In the genomic region with DNA sequence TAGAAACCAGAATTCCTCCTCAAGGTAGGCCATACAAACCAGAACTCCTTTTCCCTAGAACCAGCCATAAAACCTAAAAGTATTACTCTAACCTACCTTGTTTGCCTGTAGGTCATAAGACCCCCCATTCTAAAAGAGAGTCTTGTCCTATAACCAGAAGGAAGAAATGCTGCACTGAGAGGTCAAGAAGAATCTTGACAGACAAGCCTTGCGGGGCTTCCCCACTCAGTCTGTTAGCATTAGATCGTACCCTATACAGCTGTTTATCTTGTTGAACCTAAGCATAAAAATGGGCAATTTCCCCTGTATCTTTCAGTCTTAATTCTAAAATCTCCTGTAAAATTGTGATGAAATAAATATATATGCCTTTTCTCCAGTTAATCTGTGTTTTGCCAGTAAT, we compare ENCODE assay signal across 15 cellular contexts. TPM values are rescaled to one million over a fixed set of nuclear protein-coding genes. Genes with fewer than 3 reads are reported as not detected.
A peak's percentile ranks its signal among the peaks of the same experiment; 100 is the strongest.
DNase-seq lines count a peak whose midpoint lies in the region; ATAC-seq, FAIRE-seq and TF ChIP-seq lines count a peak whose summit lies in the region.
"Had no signal": no experiment of that assay in that cellular context is flagged by ENCODE, and none has a peak within 500 bp of the region (broad histone marks: within the 10 kb centered on the region; RNA-seq: fewer than 3 reads in every experiment).

No MANE protein-coding gene starts in this region.

- no peak for TF ChIP-seq RAD21 in GM12878 (IDR thresholded peaks at IDR 0.05; ENCODE audit: insufficient read depth, low read depth, low read length)

- H3K9me3 ChIP-seq in Loucy (ENCODE audit: insufficient read depth, low read depth, low read length): no peaks in the 10 kb centered on the region
- H3K9me3 ChIP-seq in GM12878 (replicated peaks; ENCODE audit: control insufficient read depth, insufficient read depth, low read length): no peaks in the 10 kb centered on the region
- H3K9me3 ChIP-seq in neuronal stem cell (replicated peaks in 1 of 2; ENCODE audit: control insufficient read depth in 2 of 2, insufficient read depth in 1 of 2, low read depth in 1 of 2, low read length in 2 of 2): no peaks in the 10 kb centered on the region
- H3K9me3 ChIP-seq: SJCRH30 had no signal

- no peak for DNase-seq in T-helper 2 cell treated with Interferon-gamma antibody and Interleukin-4, amounts not matched to agents 5 μg/mL and 100 μg/mL, for 36 hours (ENCODE audit: low spot score)
- DNase-seq in T-helper 2 cell: no peak
- DNase-seq in GM12878 (ENCODE audit: low read depth, low spot score): no peak
- no peak for DNase-seq in neuronal stem cell (ENCODE audit: low spot score)
- no peak for DNase-seq in KG1 (lab: John Stamatoyannopoulos, UW)
- DNase-seq: activated CD8-positive, alpha-beta memory T cell treated with anti-CD3 and anti-CD28 coated beads for 24 hours; cortex of kidney; foreskin keratinocyte; kidney glomerular epithelial cell; NCI-H1105 treated with DMSO at 0.1 percent for 48 hours; NCI-H748 treated with DMSO at 0.1 percent for 48 hours; SJCRH30 had no signal

- CTCF ChIA-PET in GM12878 (lab: Yijun Ruan, JAX): no interaction called here

- SMC1A ChIA-PET in GM12878 (lab: Charles Lee; ENCODE audit: uncharacterized antibody, unreplicated experiment): no interaction called here

- H3K27me3 ChIP-seq in Loucy (ENCODE audit: insufficient read depth, low read length, poor library complexity, severe bottlenecking) (no peaks in the 10 kb centered on the region), GM12878 (replicated peaks in 1 of 2; ENCODE audit: control insufficient read depth in 2 of 2, insufficient read depth in 2 of 2, low read length in 1 of 2) (no peaks in the 10 kb centered on the region), neuronal stem cell (ENCODE audit: control insufficient read depth in 3 of 3, insufficient read depth in 3 of 3, low read depth in 1 of 3, low read length in 3 of 3) (no peaks in the 10 kb centered on the region)
- H3K27me3 ChIP-seq: foreskin keratinocyte, SJCRH30 had no signal

- H2BK5ac ChIP-seq in neuronal stem cell (ENCODE audit: low read length): no peak overlapping the region

- no peaks in the 10 kb centered on the region for H3K9me2 ChIP-seq in Loucy (replicated peaks; ENCODE audit: low read depth, low read length)

- H3K4me1 ChIP-seq in Loucy (ENCODE audit: insufficient read depth, low read length, poor library complexity, severe bottlenecking) (peaks cover 27% of the 10 kb centered on the region), GM12878 (ENCODE audit: control insufficient read depth, insufficient read depth, low read length) (no peaks in the 10 kb centered on the region; the same call in 1 of the 2 replicates), neuronal stem cell (ENCODE audit: control insufficient read depth in 2 of 2, insufficient read depth in 1 of 2, low read depth in 1 of 2, low read length in 2 of 2) (peaks cover 2 to 11% of the 10 kb centered on the region in 2 donors)
- H3K4me1 ChIP-seq: SJCRH30 had no signal

- ATAC-seq in GM12878 (no peak), HG02610 (IDR thresholded peaks at IDR 0.05; ENCODE audit: unreplicated experiment) (no peak), esophagus mucosa (no peak)
- ATAC-seq: foreskin keratinocyte had no signal

- intact Hi-C loops in GM12878 (cut with micrococcal nuclease; ENCODE audit: unreplicated experiment): loop anchor here (5.0 kb wide), 3 partner anchors 122 to 237 kb away; a partner anchor contains a TSS

- no peak overlapping the region for H3K18ac ChIP-seq in neuronal stem cell (ENCODE audit: low read length)

- no peak for TF ChIP-seq EP300 in GM12878 (IDR thresholded peaks at IDR 0.05; ENCODE audit: borderline replicate concordance in 1 of 2, control insufficient read depth in 1 of 2, low read depth in 2 of 2, low read length in 2 of 2)

- H3K79me1 ChIP-seq in neuronal stem cell (ENCODE audit: low read depth, low read length): no peaks in the 10 kb centered on the region

- H4K91ac ChIP-seq in neuronal stem cell (ENCODE audit: low read depth, low read length, poor library complexity): no peak overlapping the region

- H3K23ac ChIP-seq in neuronal stem cell (ENCODE audit: low read depth, low read length, poor library complexity): no peak overlapping the region

- no peak overlapping the region for H2AK5ac ChIP-seq in neuronal stem cell (ENCODE audit: low read depth, low read length)

- H3K27ac ChIP-seq in GM12878 (ENCODE audit: control insufficient read depth, insufficient read depth) (peak overlapping the region; percentile 83), neuronal stem cell (replicated peaks; ENCODE audit: low read length) (peak overlapping the region; percentile 93)
- H3K27ac ChIP-seq: SJCRH30 had no signal

- H3K36me3 ChIP-seq in Loucy (ENCODE audit: insufficient read depth, low read length) (no peaks in the 10 kb centered on the region), GM12878 (ENCODE audit: control insufficient read depth in 2 of 2, insufficient read depth in 2 of 2, low read length in 1 of 2) (no peaks in the 10 kb centered on the region), neuronal stem cell (replicated peaks in 1 of 2; ENCODE audit: control insufficient read depth in 2 of 2, insufficient read depth in 2 of 2, low read length in 2 of 2) (no peaks in the 10 kb centered on the region)
- H3K36me3 ChIP-seq: SJCRH30 had no signal

- no peak for FAIRE-seq in GM12878 (lab: Jason Lieb, UNC)

- peaks cover 2% of the 10 kb centered on the region for H3K27me3 Mint-ChIP-seq in T-helper 2 cell treated with Interferon-gamma antibody and Interleukin-4, amounts not matched to agents 5 μg/mL and 100 μg/mL, for 36 hours (ENCODE audit: low read depth)

- H3K4ac ChIP-seq in neuronal stem cell (ENCODE audit: low read length): no peak overlapping the region

- H3K9ac ChIP-seq in Loucy (ENCODE audit: low read depth, low read length, poor library complexity, severe bottlenecking) (peak overlapping the region; percentile 98), GM12878 (ENCODE audit: control insufficient read depth, insufficient read depth, low read length) (no peak overlapping the region), neuronal stem cell (ENCODE audit: low read depth, low read length, poor library complexity) (no peak overlapping the region)

- POLR2A ChIA-PET in GM12878 (lab: Charles Lee): interaction anchor here (1.3 to 9.8 kb wide), 2 partner anchors 9 to 10 kb away, joined by 3 to 128 read pairs; a partner anchor contains a TSS

- RAD21 ChIA-PET in GM12878 (lab: Charles Lee; ENCODE audit: unreplicated experiment): interaction anchor here (6.0 kb wide), 1 partner anchor 8 kb away, joined by 38 read pairs; a partner anchor contains a TSS

- H4K20me1 ChIP-seq in Loucy (ENCODE audit: insufficient read depth, low read length, poor library complexity, severe bottlenecking) (no peaks in the 10 kb centered on the region), GM12878 (ENCODE audit: control insufficient read depth, insufficient read depth) (no peaks in the 10 kb centered on the region)

- in situ Hi-C loops in GM12878 (cut with MboI): loop anchor here (5.0 kb wide), 3 partner anchors 1112 to 1857 kb away; a partner anchor contains a TSS

- peaks cover 48% of the 10 kb centered on the region for H3K4me1 Mint-ChIP-seq in T-helper 2 cell treated with Interferon-gamma antibody and Interleukin-4, amounts not matched to agents 5 μg/mL and 100 μg/mL, for 36 hours (ENCODE audit: low read depth)

- TF ChIP-seq CTCF in Loucy (conservative IDR thresholded peaks at IDR 0.05; ENCODE audit: low read length) (no peak), GM12878 (IDR thresholded peaks at IDR 0.05 in 2 of 3, conservative IDR thresholded peaks at IDR 0.05 in 1 of 3; ENCODE audit: control insufficient read depth in 2 of 3, extremely low read depth in 1 of 3, insufficient read depth in 1 of 3, low read depth in 3 of 3, low read length in 3 of 3) (no peak)

- H2BK12ac ChIP-seq in neuronal stem cell (ENCODE audit: low read length): no peak overlapping the region

- H3K14ac ChIP-seq in neuronal stem cell (ENCODE audit: low read length): no peak overlapping the region

- 68% methylated on average over 2 of the region's 2 CpGs for WGBS in GM12878 (ENCODE audit: insufficient coverage, insufficient replicate concordance, low lambda C conversion rate, missing lambda C conversion rate)
- WGBS in neuronal stem cell (ENCODE audit: extremely low coverage in 2 of 2, insufficient read length in 2 of 2, insufficient replicate concordance in 1 of 2), 2 donors: no CpG with 5 or more reads among the region's 2 CpGs

- peak overlapping the region; percentile 80 for H3K4me3 ChIP-seq in Loucy (ENCODE audit: low read length, poor library complexity, severe bottlenecking)
- no peak overlapping the region for H3K4me3 ChIP-seq in GM12878
- H3K4me3 ChIP-seq in neuronal stem cell (ENCODE audit: low read length in 2 of 2): no peak overlapping the region
- H3K4me3 ChIP-seq: SJCRH30 had no signal

- peaks cover 3% of the 10 kb centered on the region for H3K36me3 Mint-ChIP-seq in T-helper 2 cell treated with Interferon-gamma antibody and Interleukin-4, amounts not matched to agents 5 μg/mL and 100 μg/mL, for 36 hours (ENCODE audit: low read depth)

- H2AFZ ChIP-seq in Loucy (ENCODE audit: low read length): no peak overlapping the region
- H2AFZ ChIP-seq in GM12878 (ENCODE audit: control insufficient read depth, low read depth, low read length): no peak overlapping the region
- H2AFZ ChIP-seq in neuronal stem cell (ENCODE audit: low read length): no peak overlapping the region

- H3K9me3 Mint-ChIP-seq in T-helper 2 cell treated with Interferon-gamma antibody and Interleukin-4, amounts not matched to agents 5 μg/mL and 100 μg/mL, for 36 hours: no peaks in the 10 kb centered on the region

- no peak overlapping the region for H2BK15ac ChIP-seq in neuronal stem cell (ENCODE audit: low read length)

- no TSS peak for BruUV-seq in GM12878 (replicated peaks; lab: Mats Ljungman, UMichigan)

- H2BK120ac ChIP-seq in neuronal stem cell (ENCODE audit: low read depth, low read length): no peak overlapping the region

- peak overlapping the region; percentile 94 for H3K4me3 Mint-ChIP-seq in T-helper 2 cell treated with Interferon-gamma antibody and Interleukin-4, amounts not matched to agents 5 μg/mL and 100 μg/mL, for 36 hours

- H3F3A ChIP-seq in Loucy (ENCODE audit: low read depth): peaks cover 22% of the 10 kb centered on the region; the same call in 1 of the 2 replicates

- peak overlapping the region; percentile 95 for H3K4me2 ChIP-seq in Loucy (ENCODE audit: low read depth, low read length, poor library complexity, severe bottlenecking)
- H3K4me2 ChIP-seq in GM12878 (ENCODE audit: control insufficient read depth, insufficient read depth): no peak overlapping the region; the same call in 1 of the 2 replicates
- H3K4me2 ChIP-seq in neuronal stem cell (ENCODE audit: insufficient read depth, low read length, poor library complexity, severe bottlenecking): no peak overlapping the region

- H3K79me2 ChIP-seq in Loucy (ENCODE audit: insufficient read depth, low read length) (no peaks in the 10 kb centered on the region), GM12878 (ENCODE audit: control insufficient read depth, insufficient read depth, low read length) (no peaks in the 10 kb centered on the region)

- H4K8ac ChIP-seq in neuronal stem cell (ENCODE audit: low read depth, low read length): no peak overlapping the region

- TF ChIP-seq POLR2A in GM12878 (IDR thresholded peaks at IDR 0.05; ENCODE audit: low read depth, low read length): no peak

- H3K27ac Mint-ChIP-seq in T-helper 2 cell treated with Interferon-gamma antibody and Interleukin-4, amounts not matched to agents 5 μg/mL and 100 μg/mL, for 36 hours: peak overlapping the region; percentile 98

RNA-seq across cellular contexts. Expression of gene HFE, which starts 52.3 kb away (rescaled TPM):
- 4.1 and 4.5 TPM in 2 replicates for total RNA-seq in GM12878 (2013; cell fraction: nucleolus; rRNA removed)
- total RNA-seq in GM12878 (2014; rRNA removed) (1.5 and 2.1 TPM in 2 replicates), GM12878 (2014; rRNA removed; fragmentation: Illumina TruSeq; extraction: Trizol) (1.9 and 2.3 TPM in 2 replicates), GM12878 (2021) (2.3 and 3.2 TPM in 2 replicates), esophagus mucosa (4.7 TPM)
- 1.1 TPM for polyA plus RNA-seq in GM12878 (2011; ENCODE audit: low read depth)
- polyA plus RNA-seq in GM12878 (2011; rRNA removed) (5.9 TPM in 2 replicates), GM12878 (2014; fragmentation: Illumina TruSeq; extraction: Trizol) (2.2 and 5.1 TPM in 2 replicates), GM12878 (2014; fragmentation: Nextera tagmentation; extraction: Ambion mirVana) (1 to 10 TPM in 1 of 2 experiments, under 1 TPM in 1; 0.52 to 1.2 TPM), GM12878 (2014; rRNA removed) (2.2 and 3.0 TPM in 2 replicates), GM12878 (2016; fragmentation: Nextera tagmentation; extraction: Ambion mirVana) (1 to 10 TPM; 1.3 to 1.5 TPM)
- polyA plus RNA-seq in GM12878 (2011; cell fraction: cytosol; rRNA removed): 4.6 and 4.8 TPM in 2 replicates
- 5.6 and 6.5 TPM in 2 replicates for polyA plus RNA-seq in GM12878 (2011; cell fraction: nucleus; rRNA removed)
- polyA plus RNA-seq in GM12878 (2012): 0.95 and 2.1 TPM in 2 replicates
- 6.9 and 8.1 TPM in 2 replicates for polyA minus RNA-seq in GM12878 (2011; rRNA and poly(A)+ RNA removed)
- polyA minus RNA-seq in GM12878 (2011; cell fraction: cytosol; rRNA and poly(A)+ RNA removed): 1.1 and 1.9 TPM in 2 replicates
- polyA minus RNA-seq in GM12878 (2011; cell fraction: nucleus; rRNA and poly(A)+ RNA removed): 2.1 and 2.3 TPM in 2 replicates
- polyA plus RNA-seq in neuronal stem cell (2013, experiment 1 of 2): 0.54 TPM
- 0.35 TPM for polyA plus RNA-seq in neuronal stem cell (2013, experiment 2 of 2)
